24 cellular contexts compared by ENCODE assay signal in genomic region chr2:111616651-111617218, GRCh38.
"Had no signal": no experiment of that assay in that cellular context is flagged by ENCODE, and none has a peak within 500 bp of the region (broad histone marks: within the 10 kb centered on the region; RNA-seq: fewer than 3 reads in every experiment).

No MANE protein-coding gene starts in this region.

- H3K27ac Mint-ChIP-seq: activated CD4-positive, alpha-beta T cell treated with anti-CD3 and anti-CD28 coated beads for 36 hours; activated naive CD4-positive, alpha-beta T cell treated with anti-CD3 and anti-CD28 coated beads for 36 hours; activated naive CD8-positive, alpha-beta T cell treated with anti-CD3 and anti-CD28 coated beads for 36 hours; activated T-helper 1 cell treated with anti-CD3 and anti-CD28 coated beads, Interleukin-12 subunit alpha, Interleukin-12 subunit beta, Interleukin-2, Interleukin-4 antibody, amounts not matched to agents 30 ng/mL and 10 ng/mL and 1 ng/mL, durations not matched to agents 14 hours and 24 hours and 36 hours; naive thymus-derived CD8-positive, alpha-beta T cell; stimulated activated effector memory CD8-positive, alpha-beta T cell treated with anti-CD3 and anti-CD28 coated beads, Interleukin-12 subunit alpha, Interleukin-12 subunit beta, amount 100 ng/mL, for 72 hours; stimulated activated naive CD8-positive, alpha-beta T cell treated with anti-CD3 and anti-CD28 coated beads, Interleukin-15, amount 100 ng/mL, for 72 hours had no signal

- H3K4me1 Mint-ChIP-seq: activated CD4-positive, alpha-beta T cell treated with anti-CD3 and anti-CD28 coated beads for 36 hours; activated naive CD8-positive, alpha-beta T cell treated with anti-CD3 and anti-CD28 coated beads for 36 hours; naive thymus-derived CD8-positive, alpha-beta T cell; stimulated activated naive CD8-positive, alpha-beta T cell treated with anti-CD3 and anti-CD28 coated beads, Interleukin-15, amount 100 ng/mL, for 72 hours had no signal

- H3K27me3 Mint-ChIP-seq: activated naive CD8-positive, alpha-beta T cell treated with anti-CD3 and anti-CD28 coated beads for 36 hours had no signal

- DNase-seq: activated CD4-positive, alpha-beta T cell treated with anti-CD3 and anti-CD28 coated beads for 36 hours; activated CD4-positive, alpha-beta T cell treated with anti-CD3 and anti-CD28 coated beads, Interleukin-2, amount 50 U/mL, for 48 hours; activated CD4-positive, CD25-positive, alpha-beta regulatory T cell; activated CD8-positive, alpha-beta memory T cell treated with anti-CD3 and anti-CD28 coated beads for 24 hours; activated effector memory CD4-positive, alpha-beta T cell treated with anti-CD3 and anti-CD28 coated beads, Interleukin-2, amount 50 U/mL, for 16 hours; activated naive CD4-positive, alpha-beta T cell treated with anti-CD3 and anti-CD28 coated beads for 36 hours; activated naive CD8-positive, alpha-beta T cell treated with anti-CD3 and anti-CD28 coated beads for 36 hours; activated T-cell treated with anti-CD3 and anti-CD28 coated beads, Interleukin-2, amount 50 U/mL, for 1 hour; adrenal gland; aorta; cortex of kidney; islet precursor cell; left cardiac atrium; naive thymus-derived CD8-positive, alpha-beta T cell; posterior cingulate gyrus; stimulated activated CD4-positive, alpha-beta T cell treated with anti-CD3 and anti-CD28 coated beads, Interleukin-12 subunit alpha, Interleukin-12 subunit beta, amount 100 ng/mL, for 4 hours; stimulated activated CD4-positive, alpha-beta T cell treated with anti-CD3 and anti-CD28 coated beads, Interleukin-4, amount 100 ng/mL, for 1 hour; stimulated activated naive CD8-positive, alpha-beta T cell treated with anti-CD3 and anti-CD28 coated beads, Interleukin-15, amount 100 ng/mL, for 72 hours had no signal

- ATAC-seq: activated CD4-positive, alpha-beta T cell treated with anti-CD3 and anti-CD28 coated beads for 36 hours; gastroesophageal sphincter; left cardiac atrium; naive thymus-derived CD8-positive, alpha-beta T cell; sciatic nerve; stimulated activated effector memory CD8-positive, alpha-beta T cell treated with anti-CD3 and anti-CD28 coated beads, Interleukin-12 subunit alpha, Interleukin-12 subunit beta, amount 100 ng/mL, for 72 hours; stimulated activated naive CD8-positive, alpha-beta T cell treated with anti-CD3 and anti-CD28 coated beads, Interleukin-15, amount 100 ng/mL, for 72 hours had no signal

- H3K9me3 Mint-ChIP-seq: activated naive CD4-positive, alpha-beta T cell treated with anti-CD3 and anti-CD28 coated beads for 36 hours; activated naive CD8-positive, alpha-beta T cell treated with anti-CD3 and anti-CD28 coated beads for 36 hours; activated T-helper 1 cell treated with anti-CD3 and anti-CD28 coated beads, Interleukin-12 subunit alpha, Interleukin-12 subunit beta, Interleukin-2, Interleukin-4 antibody, amounts not matched to agents 30 ng/mL and 10 ng/mL and 1 ng/mL, durations not matched to agents 14 hours and 24 hours and 36 hours; naive thymus-derived CD8-positive, alpha-beta T cell; neural progenitor cell; stimulated activated effector memory CD8-positive, alpha-beta T cell treated with anti-CD3 and anti-CD28 coated beads, Interleukin-12 subunit alpha, Interleukin-12 subunit beta, amount 100 ng/mL, for 72 hours; stimulated activated naive CD8-positive, alpha-beta T cell treated with anti-CD3 and anti-CD28 coated beads, Interleukin-15, amount 100 ng/mL, for 72 hours had no signal

- H3K36me3 Mint-ChIP-seq: activated naive CD8-positive, alpha-beta T cell treated with anti-CD3 and anti-CD28 coated beads for 36 hours; brain; naive thymus-derived CD8-positive, alpha-beta T cell; neural progenitor cell; stimulated activated effector memory CD8-positive, alpha-beta T cell treated with anti-CD3 and anti-CD28 coated beads, Interleukin-12 subunit alpha, Interleukin-12 subunit beta, amount 100 ng/mL, for 72 hours had no signal

- H3K4me3 Mint-ChIP-seq: activated CD4-positive, alpha-beta T cell treated with anti-CD3 and anti-CD28 coated beads for 36 hours; activated naive CD4-positive, alpha-beta T cell treated with anti-CD3 and anti-CD28 coated beads for 36 hours; activated naive CD8-positive, alpha-beta T cell treated with anti-CD3 and anti-CD28 coated beads for 36 hours; activated T-helper 1 cell treated with anti-CD3 and anti-CD28 coated beads, Interleukin-12 subunit alpha, Interleukin-12 subunit beta, Interleukin-2, Interleukin-4 antibody, amounts not matched to agents 30 ng/mL and 10 ng/mL and 1 ng/mL, durations not matched to agents 14 hours and 24 hours and 36 hours; brain; naive thymus-derived CD8-positive, alpha-beta T cell; neural progenitor cell; stimulated activated effector memory CD8-positive, alpha-beta T cell treated with anti-CD3 and anti-CD28 coated beads, Interleukin-12 subunit alpha, Interleukin-12 subunit beta, amount 100 ng/mL, for 72 hours; stimulated activated naive CD8-positive, alpha-beta T cell treated with anti-CD3 and anti-CD28 coated beads, Interleukin-15, amount 100 ng/mL, for 72 hours had no signal
